ENCODE assay signal across 22 cellular contexts in the genomic region with DNA sequence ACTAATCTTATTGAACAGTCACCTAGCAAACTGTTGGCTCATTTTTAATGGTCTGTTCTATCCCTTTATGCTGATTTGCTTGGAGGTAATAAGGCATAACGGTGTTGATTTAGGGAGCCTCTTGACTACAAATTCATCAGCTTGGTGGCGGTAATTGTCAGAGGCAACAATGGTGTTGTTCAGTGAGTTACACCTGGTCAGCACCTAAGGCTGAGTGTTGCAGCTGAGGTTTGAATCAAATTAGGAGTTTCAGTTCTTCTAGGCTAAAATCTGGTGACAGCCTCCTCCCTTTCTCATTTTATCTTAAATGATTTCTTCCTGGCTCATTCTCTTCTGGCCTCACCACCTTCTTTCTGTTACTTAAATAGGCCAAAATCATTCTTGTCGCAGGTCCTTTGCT. TPM values are rescaled to one million over a fixed set of nuclear protein-coding genes. Genes with fewer than 3 reads are reported as not detected.
A peak's percentile ranks its signal among the peaks of the same experiment; 100 is the strongest.
DNase-seq lines count a peak whose midpoint lies in the region; ATAC-seq, FAIRE-seq and TF ChIP-seq lines count a peak whose summit lies in the region.
"Had no signal": no experiment of that assay in that cellular context is flagged by ENCODE, and none has a peak within 500 bp of the region (broad histone marks: within the 10 kb centered on the region; RNA-seq: fewer than 3 reads in every experiment).

No MANE protein-coding gene starts in this region.

- RAD21 ChIA-PET in GM12878 (lab: Charles Lee; ENCODE audit: unreplicated experiment) = no interaction called here

- no peaks in the 10 kb centered on the region for H3K9me3 ChIP-seq in GM12878 (replicated peaks; ENCODE audit: control insufficient read depth, insufficient read depth, low read length)
- H3K9me3 ChIP-seq: adrenal gland, gastrocnemius medialis, uterus had no signal

- H3K36me3 ChIP-seq in GM12878 (ENCODE audit: control insufficient read depth in 2 of 2, insufficient read depth in 2 of 2, low read length in 1 of 2) = no peaks in the 10 kb centered on the region
- H3K36me3 ChIP-seq: adrenal gland, gastrocnemius medialis, uterus had no signal

- POLR2A ChIA-PET in GM12878 (lab: Charles Lee) = no interaction called here

- TF ChIP-seq CTCF in GM12878 (IDR thresholded peaks at IDR 0.05 in 2 of 3, conservative IDR thresholded peaks at IDR 0.05 in 1 of 3; ENCODE audit: control insufficient read depth in 2 of 3, extremely low read depth in 1 of 3, insufficient read depth in 1 of 3, low read depth in 3 of 3, low read length in 3 of 3) = no peak

- no peak for FAIRE-seq in GM12878 (lab: Jason Lieb, UNC)

- ATAC-seq in GM18909 (IDR thresholded peaks at IDR 0.05; ENCODE audit: poor library complexity, unreplicated experiment) (peak; percentile 58), GM12878 (peak; percentile 20; the same call in 2 of the 3 replicates), HG03469 (IDR thresholded peaks at IDR 0.05; ENCODE audit: unreplicated experiment) (no peak)
- ATAC-seq: gastrocnemius medialis; naive thymus-derived CD8-positive, alpha-beta T cell; Panc1 had no signal

- CTCF ChIA-PET in GM12878 (lab: Yijun Ruan, JAX) = interaction anchor here (0.6 to 0.7 kb wide), 2 partner anchors 20 to 422 kb away, joined by 3 to 4 read pairs; no protein-coding TSS in a partner anchor

- TF ChIP-seq EP300 in GM12878 (IDR thresholded peaks at IDR 0.05; ENCODE audit: borderline replicate concordance in 1 of 2, control insufficient read depth in 1 of 2, low read depth in 2 of 2, low read length in 2 of 2) = no peak

- 15% methylated on average over 3 of the region's 3 CpGs for WGBS in GM12878 (ENCODE audit: insufficient coverage, insufficient replicate concordance, low lambda C conversion rate, missing lambda C conversion rate)

- peak; percentile 94 for DNase-seq in NCI-H1092 treated with DMSO at 0.1 percent for 48 hours (lab: John Stamatoyannopoulos, UW)
- peak; percentile 89 for DNase-seq in NCI-H2107 treated with DMSO at 0.1 percent for 48 hours (lab: John Stamatoyannopoulos, UW; ENCODE audit: unreplicated experiment)
- DNase-seq in GM12878 (ENCODE audit: low read depth, low spot score) = no peak
- DNase-seq in activated T-helper 2 cell treated with anti-CD3 and anti-CD28 coated beads, Interferon-gamma antibody, Interleukin-2, Interleukin-4, amounts not matched to agents 10 μg/mL and 5 μg/mL and 100 μg/mL, durations not matched to agents 14 hours and 24 hours and 36 hours (ENCODE audit: low spot score) = no peak
- DNase-seq in NCI-H2227 treated with DMSO at 0.1 percent for 48 hours (lab: John Stamatoyannopoulos, UW) = no peak
- DNase-seq in SIG-M5 (lab: John Stamatoyannopoulos, UW) = no peak
- DNase-seq: activated CD4-positive, alpha-beta T cell treated with anti-CD3 and anti-CD28 coated beads for 1 hour; activated effector memory CD4-positive, alpha-beta T cell treated with Interleukin-2 at 50 U/mL for 16 hours; adrenal gland; caudate nucleus; dorsolateral prefrontal cortex; gastrocnemius medialis; kidney glomerular epithelial cell; naive thymus-derived CD8-positive, alpha-beta T cell; stimulated activated CD8-positive, alpha-beta memory T cell treated with anti-CD3 and anti-CD28 coated beads, Interleukin-4, amount 100 ng/mL, for 48 hours; uterus had no signal

- H3K27me3 ChIP-seq in GM12878 (replicated peaks in 1 of 2; ENCODE audit: control insufficient read depth in 2 of 2, insufficient read depth in 2 of 2, low read length in 1 of 2) = no peaks in the 10 kb centered on the region; a peak in 1 of 4 replicates
- H3K27me3 ChIP-seq: uterus had no signal

- H2AFZ ChIP-seq in GM12878 (ENCODE audit: control insufficient read depth, low read depth, low read length) = no peak overlapping the region

- H3K9me3 Mint-ChIP-seq in activated T-helper 2 cell treated with anti-CD3 and anti-CD28 coated beads, Interferon-gamma antibody, Interleukin-2, Interleukin-4, amounts not matched to agents 10 μg/mL and 5 μg/mL and 100 μg/mL, durations not matched to agents 14 hours and 24 hours and 36 hours = no peaks in the 10 kb centered on the region

- H3K4me1 Mint-ChIP-seq in activated T-helper 2 cell treated with anti-CD3 and anti-CD28 coated beads, Interferon-gamma antibody, Interleukin-2, Interleukin-4, amounts not matched to agents 10 μg/mL and 5 μg/mL and 100 μg/mL, durations not matched to agents 14 hours and 24 hours and 36 hours (ENCODE audit: low read depth) = no peaks in the 10 kb centered on the region
- H3K4me1 Mint-ChIP-seq: naive thymus-derived CD8-positive, alpha-beta T cell had no signal

- H3K4me2 ChIP-seq in GM12878 (ENCODE audit: control insufficient read depth, insufficient read depth) = no peak overlapping the region
- H3K4me2 ChIP-seq: smooth muscle cell had no signal

- no peaks in the 10 kb centered on the region for H3K27me3 Mint-ChIP-seq in activated T-helper 2 cell treated with anti-CD3 and anti-CD28 coated beads, Interferon-gamma antibody, Interleukin-2, Interleukin-4, amounts not matched to agents 10 μg/mL and 5 μg/mL and 100 μg/mL, durations not matched to agents 14 hours and 24 hours and 36 hours (ENCODE audit: low read depth)

- intact Hi-C loops in GM12878 (cut with micrococcal nuclease; ENCODE audit: unreplicated experiment) = no loop called here
- intact Hi-C loops in activated T-helper 2 cell treated with anti-CD3 and anti-CD28 coated beads, Interferon-gamma antibody, Interleukin-2, Interleukin-4, amounts not matched to agents 10 μg/mL and 5 μg/mL and 100 μg/mL, durations not matched to agents 14 hours and 24 hours and 36 hours (cut with micrococcal nuclease) = no loop called here

- in situ Hi-C loops in GM12878 (cut with MboI) = no loop called here

- no peak overlapping the region for H3K27ac Mint-ChIP-seq in activated T-helper 2 cell treated with anti-CD3 and anti-CD28 coated beads, Interferon-gamma antibody, Interleukin-2, Interleukin-4, amounts not matched to agents 10 μg/mL and 5 μg/mL and 100 μg/mL, durations not matched to agents 14 hours and 24 hours and 36 hours
- H3K27ac Mint-ChIP-seq: naive thymus-derived CD8-positive, alpha-beta T cell had no signal

- H3K4me3 ChIP-seq in GM12878 = no peak overlapping the region
- H3K4me3 ChIP-seq: adrenal gland, dorsolateral prefrontal cortex, gastrocnemius medialis, smooth muscle cell, uterus had no signal

- no peak overlapping the region for H3K27ac ChIP-seq in GM12878 (ENCODE audit: control insufficient read depth, insufficient read depth)
- H3K27ac ChIP-seq: adrenal gland, dorsolateral prefrontal cortex, gastrocnemius medialis, uterus had no signal

- no peaks in the 10 kb centered on the region for H3K36me3 Mint-ChIP-seq in activated T-helper 2 cell treated with anti-CD3 and anti-CD28 coated beads, Interferon-gamma antibody, Interleukin-2, Interleukin-4, amounts not matched to agents 10 μg/mL and 5 μg/mL and 100 μg/mL, durations not matched to agents 14 hours and 24 hours and 36 hours (ENCODE audit: low read depth)
- H3K36me3 Mint-ChIP-seq: naive thymus-derived CD8-positive, alpha-beta T cell had no signal

- no peak overlapping the region for H3K9ac ChIP-seq in GM12878 (ENCODE audit: control insufficient read depth, insufficient read depth, low read length)

- no peak for TF ChIP-seq POLR2A in GM12878 (IDR thresholded peaks at IDR 0.05; ENCODE audit: low read depth, low read length)

- no TSS peak for BruUV-seq in GM12878 (replicated peaks; lab: Mats Ljungman, UMichigan)

- H3K4me1 ChIP-seq in GM12878 (ENCODE audit: control insufficient read depth, insufficient read depth, low read length) = no peaks in the 10 kb centered on the region
- H3K4me1 ChIP-seq: adrenal gland, gastrocnemius medialis, uterus had no signal

- H4K20me1 ChIP-seq in GM12878 (ENCODE audit: control insufficient read depth, insufficient read depth) = no peaks in the 10 kb centered on the region

- H3K4me3 Mint-ChIP-seq in activated T-helper 2 cell treated with anti-CD3 and anti-CD28 coated beads, Interferon-gamma antibody, Interleukin-2, Interleukin-4, amounts not matched to agents 10 μg/mL and 5 μg/mL and 100 μg/mL, durations not matched to agents 14 hours and 24 hours and 36 hours (ENCODE audit: low read depth) = no peak overlapping the region
- H3K4me3 Mint-ChIP-seq: naive thymus-derived CD8-positive, alpha-beta T cell had no signal

- SMC1A ChIA-PET in GM12878 (lab: Charles Lee; ENCODE audit: uncharacterized antibody, unreplicated experiment) = interaction anchor here (0.7 to 1.0 kb wide), 2 partner anchors 32 to 426 kb away, joined by 3 to 4 read pairs; no protein-coding TSS in a partner anchor

- TF ChIP-seq RAD21 in GM12878 (IDR thresholded peaks at IDR 0.05; ENCODE audit: insufficient read depth, low read depth, low read length) = no peak

- H3K79me2 ChIP-seq in GM12878 (ENCODE audit: control insufficient read depth, insufficient read depth, low read length) = no peaks in the 10 kb centered on the region

TF ChIP-seq in GM12878, 131 proteins besides CTCF, POLR2A, EP300 and RAD21:
- TF ChIP-seq MTA2 (IDR thresholded peaks at IDR 0.05; ENCODE audit: low read depth) = peak; percentile 62; the same call in 1 of the 2 replicates
- TF ChIP-seq ZNF24 (IDR thresholded peaks at IDR 0.05) = peak; percentile 80; the same call in 1 of the 2 replicates
- TF ChIP-seq SIX5 (IDR thresholded peaks at IDR 0.05; ENCODE audit: low read depth, low read length, severe bottlenecking) = no peak

RNA-seq across cellular contexts. Expression of gene SP8, which starts 42.3 kb away (rescaled TPM):
- not detected in 2 replicates for total RNA-seq in GM12878 (2013; cell fraction: nucleolus; rRNA removed)
- total RNA-seq in GM12878 (2014; rRNA removed) (not detected in 2 replicates), GM12878 (2014; rRNA removed; fragmentation: Illumina TruSeq; extraction: Trizol) (not detected in 2 replicates), GM12878 (2021) (not detected in 2 replicates)
- not detected for polyA plus RNA-seq in GM12878 (2011; ENCODE audit: low read depth)
- polyA plus RNA-seq in GM12878 (2011; rRNA removed) (not detected in 2 replicates), GM12878 (2014; fragmentation: Illumina TruSeq; extraction: Trizol) (not detected in 2 replicates), GM12878 (2014; fragmentation: Nextera tagmentation; extraction: Ambion mirVana) (not detected), GM12878 (2014; rRNA removed) (not detected in 2 replicates), GM12878 (2016; fragmentation: Nextera tagmentation; extraction: Ambion mirVana) (not detected)
- not detected in 2 replicates for polyA plus RNA-seq in GM12878 (2011; cell fraction: cytosol; rRNA removed)
- not detected in 2 replicates for polyA plus RNA-seq in GM12878 (2011; cell fraction: nucleus; rRNA removed)
- polyA plus RNA-seq in GM12878 (2012) = not detected in 2 replicates
- polyA minus RNA-seq in GM12878 (2011; rRNA and poly(A)+ RNA removed) = not detected in 2 replicates
- not detected in 2 replicates for polyA minus RNA-seq in GM12878 (2011; cell fraction: cytosol; rRNA and poly(A)+ RNA removed)
- not detected in 2 replicates for polyA minus RNA-seq in GM12878 (2011; cell fraction: nucleus; rRNA and poly(A)+ RNA removed)
- not detected in 2 replicates for total RNA-seq in activated T-helper 2 cell treated with anti-CD3 and anti-CD28 coated beads, Interferon-gamma antibody, Interleukin-2, Interleukin-4, amounts not matched to agents 10 μg/mL and 5 μg/mL and 100 μg/mL, durations not matched to agents 14 hours and 24 hours and 36 hours
- total RNA-seq: adrenal gland; gastrocnemius medialis; naive thymus-derived CD8-positive, alpha-beta T cell; smooth muscle cell; subcutaneous adipose tissue; uterus had no signal
- polyA plus RNA-seq: adrenal gland; esophagus; naive thymus-derived CD8-positive, alpha-beta T cell; smooth muscle cell had no signal

Comparison
In these comparisons a context has a peak if more than half of its experiments do, and no peak if none do; other contexts are left out.
1. DNase-seq: peak in NCI-H1092 treated with DMSO at 0.1 percent for 48 hours (single experiment) and NCI-H2107 treated with DMSO at 0.1 percent for 48 hours (single experiment); none in GM12878 (single experiment), activated T-helper 2 cell treated with anti-CD3 and anti-CD28 coated beads, Interferon-gamma antibody, Interleukin-2, Interleukin-4, amounts not matched to agents 10 μg/mL and 5 μg/mL and 100 μg/mL, durations not matched to agents 14 hours and 24 hours and 36 hours (single experiment), NCI-H2227 treated with DMSO at 0.1 percent for 48 hours (single experiment) and SIG-M5 (single experiment).